8 cellular contexts compared by ENCODE assay signal in genomic region chrX:130083656-130084382, GRCh38. TPM values are rescaled to one million over a fixed set of nuclear protein-coding genes. Genes with fewer than 3 reads are reported as not detected.
A peak's percentile ranks its signal among the peaks of the same experiment; 100 is the strongest.
DNase-seq lines count a peak whose midpoint lies in the region; ATAC-seq, FAIRE-seq and TF ChIP-seq lines count a peak whose summit lies in the region.

No MANE protein-coding gene starts in this region.

- H4K20me1 ChIP-seq in KMS-11 (ENCODE audit: insufficient read depth), result no peaks in the 10 kb centered on the region
- no peaks in the 10 kb centered on the region for H4K20me1 ChIP-seq in GM12878 (ENCODE audit: control insufficient read depth, insufficient read depth)

- H3K27ac ChIP-seq in KMS-11 (no peak overlapping the region; the same call in 1 of the 2 replicates), GM12878 (ENCODE audit: control insufficient read depth, insufficient read depth) (peak overlapping the region; percentile 93)

- RAD21 ChIA-PET in GM12878 (lab: Charles Lee; ENCODE audit: unreplicated experiment), result interaction anchor here (0.9 to 5.1 kb wide), 8 partner anchors 12 to 310 kb away, joined by 3 to 53 read pairs (median 6); no protein-coding TSS in a partner anchor

- TF ChIP-seq EP300 in GM12878 (IDR thresholded peaks at IDR 0.05; ENCODE audit: borderline replicate concordance in 1 of 2, control insufficient read depth in 1 of 2, low read depth in 2 of 2, low read length in 2 of 2), result 0 out of 4 replicates have a peak, but pooled peaks of 1 of the 2 experiments have one; percentile 29

- ATAC-seq in GM19395 (IDR thresholded peaks at IDR 0.05; ENCODE audit: unreplicated experiment), result peak; percentile 29
- ATAC-seq in GM12878, result peak; percentile 42
- no peak for ATAC-seq in HG02884 (IDR thresholded peaks at IDR 0.05; ENCODE audit: unreplicated experiment)
- ATAC-seq in GM18870 (IDR thresholded peaks at IDR 0.05; ENCODE audit: unreplicated experiment), result no peak

- BruUV-seq in GM12878 (replicated peaks; lab: Mats Ljungman, UMichigan), result no TSS peak

- CTCF ChIA-PET in GM12878 (lab: Yijun Ruan, JAX), result interaction anchor here (0.9 to 3.0 kb wide), 8 partner anchors 24 to 181 kb away, joined by 3 to 35 read pairs (median 4); partner anchors contain the start of gene RAB33A

- H3K4me1 ChIP-seq in KMS-11 (ENCODE audit: low read depth, poor library complexity, severe bottlenecking), result peaks cover 74% of the 10 kb centered on the region
- peaks cover 43% of the 10 kb centered on the region for H3K4me1 ChIP-seq in GM12878 (ENCODE audit: control insufficient read depth, insufficient read depth, low read length)

- WGBS in GM12878 (ENCODE audit: insufficient coverage, insufficient replicate concordance, low lambda C conversion rate, missing lambda C conversion rate), result 27% methylated on average over 15 of the region's 15 CpGs

- no peaks in the 10 kb centered on the region for H3K36me3 ChIP-seq in KMS-11 (ENCODE audit: insufficient read depth)
- peaks cover 0 to 7% of the 10 kb centered on the region in 2 experiments; a peak in 3 of 4 replicates for H3K36me3 ChIP-seq in GM12878 (ENCODE audit: control insufficient read depth in 2 of 2, insufficient read depth in 2 of 2, low read length in 1 of 2)

- H3K9ac ChIP-seq in KMS-11 (no peak overlapping the region), GM12878 (ENCODE audit: control insufficient read depth, insufficient read depth, low read length) (peak overlapping the region; percentile 54)

- in situ Hi-C loops in GM12878 (cut with MboI), result loop anchor here (10.0 kb wide), 1 partner anchor 91 kb away; the partner anchor contains the start of gene RAB33A

- SMC1A ChIA-PET in GM12878 (lab: Charles Lee; ENCODE audit: uncharacterized antibody, unreplicated experiment), result interaction anchor here (1.0 to 4.2 kb wide), 6 partner anchors 24 to 97 kb away, joined by 3 to 36 read pairs (median 6); partner anchors contain the start of genes ELF4 and RAB33A

- no peak for TF ChIP-seq RAD21 in GM12878 (IDR thresholded peaks at IDR 0.05; ENCODE audit: insufficient read depth, low read depth, low read length)

- no peak for FAIRE-seq in GM12878 (lab: Jason Lieb, UNC)

- peak overlapping the region; percentile 89 for H3K4me2 ChIP-seq in KMS-11
- peak overlapping the region; percentile 51 for H3K4me2 ChIP-seq in GM12878 (ENCODE audit: control insufficient read depth, insufficient read depth)

- intact Hi-C loops in GM12878 (cut with micrococcal nuclease; ENCODE audit: unreplicated experiment), result loop anchor here (1.0 to 10.0 kb wide), 3 partner anchors 25 to 181 kb away; partner anchors contain the start of genes RAB33A and ZNF280C

- TF ChIP-seq CTCF in KMS-11 (conservative IDR thresholded peaks at IDR 0.05; ENCODE audit: low read depth, low read length) (no peak), GM12878 (IDR thresholded peaks at IDR 0.05 in 2 of 3, conservative IDR thresholded peaks at IDR 0.05 in 1 of 3; ENCODE audit: control insufficient read depth in 2 of 3, extremely low read depth in 1 of 3, insufficient read depth in 1 of 3, low read depth in 3 of 3, low read length in 3 of 3) (no peak)

- H2AFZ ChIP-seq in KMS-11 (ENCODE audit: low read depth) (no peak overlapping the region), GM12878 (ENCODE audit: control insufficient read depth, low read depth, low read length) (no peak overlapping the region)

- POLR2A ChIA-PET in GM12878 (lab: Charles Lee), result interaction anchor here (0.6 to 4.5 kb wide), 8 partner anchors 25 to 95 kb away, joined by 3 to 28 read pairs (median 4); partner anchors contain the start of genes AIFM1 and RAB33A

- peak; percentile 64 for TF ChIP-seq POLR2A in GM12878 (IDR thresholded peaks at IDR 0.05; ENCODE audit: low read depth, low read length)

- no peaks in the 10 kb centered on the region; the same call in 2 of the 3 replicates for H3K9me3 ChIP-seq in GM12878 (replicated peaks; ENCODE audit: control insufficient read depth, insufficient read depth, low read length)

- no peaks in the 10 kb centered on the region for H3K27me3 ChIP-seq in KMS-11 (ENCODE audit: insufficient read depth, low read depth)
- H3K27me3 ChIP-seq in GM12878 (replicated peaks in 1 of 2; ENCODE audit: control insufficient read depth in 2 of 2, insufficient read depth in 2 of 2, low read length in 1 of 2), result no peaks in the 10 kb centered on the region

- H3K4me3 ChIP-seq in KMS-11 (IDR thresholded peaks at IDR 0.05; ENCODE audit: insufficient read depth, low read depth, low read length) (no peak overlapping the region), GM12878 (peak overlapping the region; percentile 70)

- H3K79me2 ChIP-seq in KMS-11 (ENCODE audit: insufficient read depth, low read depth), result no peaks in the 10 kb centered on the region
- H3K79me2 ChIP-seq in GM12878 (ENCODE audit: control insufficient read depth, insufficient read depth, low read length), result peaks cover 52% of the 10 kb centered on the region

- DNase-seq in CD1c-positive myeloid dendritic cell (ENCODE audit: extremely low spot score) (peak; percentile 79), GM12878 (ENCODE audit: low read depth, low spot score) (no peak), NCI-H1436 (lab: John Stamatoyannopoulos, UW) (no peak), cortex of kidney (lab: John Stamatoyannopoulos, UW) (no peak)

TF ChIP-seq in GM12878, 131 proteins besides CTCF, POLR2A, EP300 and RAD21 (continues in another document):
- TF ChIP-seq HDGF (IDR thresholded peaks at IDR 0.05), result 0 out of 2 replicates have a peak, but pooled peaks have one; percentile 55
- no peak for TF ChIP-seq SUPT20H (IDR thresholded peaks at IDR 0.05; ENCODE audit: borderline replicate concordance, control insufficient read depth, low read depth, low read length)
- TF ChIP-seq CREM (IDR thresholded peaks at IDR 0.05; ENCODE audit: low read depth), result peak; percentile 50; the same call in 1 of the 2 replicates
- TF ChIP-seq SMARCA5 (IDR thresholded peaks at IDR 0.05), result no peak
- no peak for TF ChIP-seq MYC (IDR thresholded peaks at IDR 0.05; ENCODE audit: insufficient read depth, insufficient read length, insufficient replicate concordance, low read length, severe bottlenecking)
- no peak for TF ChIP-seq TAF1 (IDR thresholded peaks at IDR 0.05; ENCODE audit: borderline replicate concordance, low read depth, low read length)
- 0 out of 2 replicates have a peak, but pooled peaks have one; percentile 10 for TF ChIP-seq YY1 (IDR thresholded peaks at IDR 0.05; ENCODE audit: low read depth, low read length)
- peak; percentile 49; the same call in 1 of the 2 replicates for TF ChIP-seq KDM1A (IDR thresholded peaks at IDR 0.05; ENCODE audit: borderline replicate concordance)
- peak; percentile 34; the same call in 1 of the 2 replicates for TF ChIP-seq GATAD2B (conservative IDR thresholded peaks at IDR 0.05; ENCODE audit: low read depth)
- peak; percentile 67 for TF ChIP-seq EED (IDR thresholded peaks at IDR 0.05; ENCODE audit: low read depth)
- TF ChIP-seq ZNF687 (IDR thresholded peaks at IDR 0.05), result peak; percentile 20; the same call in 1 of the 2 replicates

RNA-seq across cellular contexts. Expression of gene ELF4, which starts 26.5 kb away (rescaled TPM):
- 14.4 and 16.4 TPM in 2 replicates for total RNA-seq in GM12878 (2013; cell fraction: nucleolus; rRNA removed)
- 22.9 and 25.8 TPM in 2 replicates for total RNA-seq in GM12878 (2014; rRNA removed)
- 12.3 and 13.8 TPM in 2 replicates for total RNA-seq in GM12878 (2014; rRNA removed; fragmentation: Illumina TruSeq; extraction: Trizol)
- total RNA-seq in GM12878 (2021), result 34.4 and 35.1 TPM in 2 replicates
- 17.4 TPM for polyA plus RNA-seq in GM12878 (2011; ENCODE audit: low read depth)
- polyA plus RNA-seq in GM12878 (2011; rRNA removed), result 15.7 and 33.0 TPM in 2 replicates
- 35.0 and 43.1 TPM in 2 replicates for polyA plus RNA-seq in GM12878 (2011; cell fraction: cytosol; rRNA removed)
- polyA plus RNA-seq in GM12878 (2011; cell fraction: nucleus; rRNA removed), result 28.0 and 31.1 TPM in 2 replicates
- 24.3 and 24.6 TPM in 2 replicates for polyA plus RNA-seq in GM12878 (2012)
- polyA plus RNA-seq in GM12878 (2014; fragmentation: Illumina TruSeq; extraction: Trizol), result 32.3 and 36.7 TPM in 2 replicates
- 1 to 10 TPM; 4.0 to 5.2 TPM for polyA plus RNA-seq in GM12878 (2014; fragmentation: Nextera tagmentation; extraction: Ambion mirVana)
- polyA plus RNA-seq in GM12878 (2014; rRNA removed), result 24.7 and 27.3 TPM in 2 replicates
- polyA plus RNA-seq in GM12878 (2016; fragmentation: Nextera tagmentation; extraction: Ambion mirVana), result 10 to 100 TPM; 19.3 to 20.4 TPM
- polyA minus RNA-seq in GM12878 (2011; rRNA and poly(A)+ RNA removed), result 39.8 and 47.5 TPM in 2 replicates
- 21.8 and 27.7 TPM in 2 replicates for polyA minus RNA-seq in GM12878 (2011; cell fraction: cytosol; rRNA and poly(A)+ RNA removed)
- polyA minus RNA-seq in GM12878 (2011; cell fraction: nucleus; rRNA and poly(A)+ RNA removed), result 7.3 and 10.4 TPM in 2 replicates

Comparison
In these comparisons a context has a peak if more than half of its experiments do, and no peak if none do; other contexts are left out.
1. ATAC-seq: peak in GM19395 (single experiment) and GM12878 (single experiment); none in HG02884 (single experiment) and GM18870 (single experiment).